In the genomic region with DNA sequence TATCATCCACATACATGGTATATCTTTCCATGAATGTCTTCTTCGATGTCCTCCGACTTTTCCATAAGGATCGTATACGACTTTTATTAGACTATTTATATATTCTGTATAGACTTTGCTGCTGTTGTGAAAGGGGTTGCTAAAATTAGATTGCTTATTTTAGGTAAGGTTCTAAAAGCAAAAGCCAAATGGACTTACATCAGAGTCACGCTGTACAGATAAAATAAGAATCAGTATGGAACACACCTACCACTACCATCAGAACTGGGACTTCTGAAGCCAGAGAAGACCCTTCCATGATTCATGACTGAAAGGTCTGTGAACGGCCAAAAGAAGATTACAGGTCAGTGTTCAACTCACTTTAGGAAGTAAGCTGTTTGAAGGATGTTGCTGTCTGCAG, we compare ENCODE assay signal across 35 cellular contexts. TPM values are rescaled to one million over a fixed set of nuclear protein-coding genes. Genes with fewer than 3 reads are reported as not detected.
"Had no signal": no experiment of that assay in that cellular context is flagged by ENCODE, and none has a peak within 500 bp of the region (broad histone marks: within the 10 kb centered on the region; RNA-seq: fewer than 3 reads in every experiment).

No MANE protein-coding gene starts in this region.

- H3K4me1 ChIP-seq: breast epithelium had no signal

- H3K4me2 ChIP-seq: KMS-11 had no signal

- H3K36me3 ChIP-seq: adrenal gland, breast epithelium had no signal

- ATAC-seq: activated naive CD4-positive, alpha-beta T cell treated with anti-CD3 and anti-CD28 coated beads, Interleukin-2, amount 50 U/mL, for 72 hours; activated T-cell treated with anti-CD3 and anti-CD28 coated beads, Interleukin-2, amount 50 U/mL, for 4 hours; body of pancreas; Panc1; SK-N-SH treated with all-trans-retinoic acid at 6 μM for 48 hours had no signal

- H3K9me3 ChIP-seq: adrenal gland, body of pancreas, breast epithelium had no signal

- H3K27me3 ChIP-seq: adrenal gland, body of pancreas, breast epithelium had no signal

- FAIRE-seq: astrocyte had no signal

- H3K9ac ChIP-seq: KMS-11 had no signal

- H3K4me3 ChIP-seq: adrenal gland, body of pancreas, breast epithelium had no signal

- DNase-seq: activated B cell treated with CpG ODN at 0.5 μM for 24 hours; activated CD4-positive, alpha-beta memory T cell treated with anti-CD3 and anti-CD28 coated beads for 36 hours; activated CD4-positive, alpha-beta T cell treated with anti-CD3 and anti-CD28 coated beads for 4 hours; activated CD4-positive, alpha-beta T cell treated with anti-CD3 and anti-CD28 coated beads, Interleukin-2, amount 50 U/mL, for 1 hour; activated CD4-positive, CD25-positive, alpha-beta regulatory T cell treated with anti-CD3 and anti-CD28 coated beads, Interleukin-2, amount 50 U/mL, for 72 hours; activated CD8-positive, alpha-beta memory T cell treated with anti-CD3 and anti-CD28 coated beads, Interleukin-2, amount 50 U/mL, for 4 hours; activated gamma-delta T cell treated with Interleukin-2 at 50 U/mL for 16 hours; activated naive CD4-positive, alpha-beta T cell treated with anti-CD3 and anti-CD28 coated beads for 36 hours; activated T-cell treated with anti-CD3 and anti-CD28 coated beads for 4 hours; activated T-cell treated with anti-CD3 and anti-CD28 coated beads, Interleukin-2, amount 50 U/mL, for 4 hours; adrenal gland; body of pancreas; caudate nucleus; NCI-H1105; NCI-H1417 treated with DMSO at 0.1 percent for 48 hours; NCI-H187 treated with DMSO at 0.1 percent for 48 hours; NCI-H2081; NCI-H226; NCI-H446 treated with DMSO at 0.1 percent for 48 hours; NCI-H524 treated with DMSO at 0.1 percent for 48 hours; SIG-M5; SW 1271; T-helper 1 cell; T-helper 2 cell; T-helper 9 cell had no signal

- H3K27ac ChIP-seq: adrenal gland, body of pancreas, breast epithelium, KMS-11, VCaP had no signal

RNA-seq across cellular contexts. Expression of a gene that starts 9.6 kb away (rescaled TPM):
- total RNA-seq: activated B cell treated with CpG ODN at 0.5 μM for 24 hours; activated T-helper 1 cell treated with anti-CD3 and anti-CD28 coated beads, Interleukin-12 subunit alpha, Interleukin-12 subunit beta, Interleukin-2, Interleukin-4 antibody, amounts not matched to agents 30 ng/mL and 10 ng/mL and 1 ng/mL, durations not matched to agents 14 hours and 24 hours and 36 hours; body of pancreas had no signal

RNA-seq across cellular contexts. Expression of a gene that starts 53.5 kb away (rescaled TPM):
- total RNA-seq: astrocyte, RPMI7951, SK-MEL-5 had no signal
